In genomic region chr11:18493310-18493709, GRCh38 we compare ENCODE assay signal across 33 cellular contexts. TPM values are rescaled to one million over a fixed set of nuclear protein-coding genes. Genes with fewer than 3 reads are reported as not detected.
DNase-seq lines count a peak whose midpoint lies in the region; ATAC-seq, FAIRE-seq and TF ChIP-seq lines count a peak whose summit lies in the region.
"Had no signal": no experiment of that assay in that cellular context is flagged by ENCODE, and none has a peak within 500 bp of the region (broad histone marks: within the 10 kb centered on the region; RNA-seq: fewer than 3 reads in every experiment).

No MANE protein-coding gene starts in this region.

- TF ChIP-seq CTCF in GM23338 (conservative IDR thresholded peaks at IDR 0.05; ENCODE audit: low read depth in 2 of 2) (no peak), hepatocyte (IDR thresholded peaks at IDR 0.05; ENCODE audit: poor library complexity) (no peak), pancreas (IDR thresholded peaks at IDR 0.05) (no peak), vagina (IDR thresholded peaks at IDR 0.05) (no peak)

- no peaks in the 10 kb centered on the region for H3K4me1 ChIP-seq in CD8-positive, alpha-beta memory T cell (ENCODE audit: insufficient read depth, low read length)
- H3K4me1 ChIP-seq in GM23338 (ENCODE audit: insufficient read depth) (no peaks in the 10 kb centered on the region; the same call in 1 of the 2 replicates), hepatocyte (ENCODE audit: insufficient read depth) (peaks cover 18% of the 10 kb centered on the region), pancreas (peaks cover 5 to 11% (median 7%) of the 10 kb centered on the region in 3 donors), vagina (no peaks in the 10 kb centered on the region)

- H3K27ac ChIP-seq in CD8-positive, alpha-beta memory T cell (ENCODE audit: low read depth, low read length): no peak overlapping the region
- H3K27ac ChIP-seq in GM23338 (ENCODE audit: low read depth): peak overlapping the region; percentile 3; the same call in 1 of the 2 replicates
- peak overlapping the region; percentile 41 for H3K27ac ChIP-seq in hepatocyte
- peak overlapping the region in 1 of 4 donors; percentile 11 for H3K27ac ChIP-seq in pancreas
- no peak overlapping the region for H3K27ac ChIP-seq in vagina
- H3K27ac ChIP-seq: HL-60, KMS-11 had no signal

- WGBS in hepatocyte (ENCODE audit: low lambda C conversion rate, missing lambda C conversion rate): 68% methylated on average over 4 of the region's 4 CpGs
- 41 to 43% methylated on average over 4 of the region's 4 CpGs for WGBS in pancreas, 2 donors

- H3K4me2 ChIP-seq in GM23338: no peak overlapping the region
- H3K4me2 ChIP-seq in hepatocyte: no peak overlapping the region
- H3K4me2 ChIP-seq: KMS-11 had no signal

- H4K20me1 ChIP-seq in GM23338 (replicated peaks; ENCODE audit: insufficient read depth): peaks cover 8% of the 10 kb centered on the region; the same call in 1 of the 2 replicates
- H4K20me1 ChIP-seq in hepatocyte (ENCODE audit: insufficient read depth, poor library complexity, severe bottlenecking): no peaks in the 10 kb centered on the region

- H3K27me3 ChIP-seq in CD8-positive, alpha-beta memory T cell (ENCODE audit: insufficient read depth, low read length, poor library complexity, severe bottlenecking): no peaks in the 10 kb centered on the region
- H3K27me3 ChIP-seq in GM23338 (ENCODE audit: insufficient read depth): no peaks in the 10 kb centered on the region
- no peaks in the 10 kb centered on the region for H3K27me3 ChIP-seq in hepatocyte
- no peaks in the 10 kb centered on the region for H3K27me3 ChIP-seq in pancreas
- no peaks in the 10 kb centered on the region for H3K27me3 ChIP-seq in vagina
- H3K27me3 ChIP-seq: gastrocnemius medialis had no signal

- no peak for TF ChIP-seq POLR2A in vagina (IDR thresholded peaks at IDR 0.05)

- no peaks in the 10 kb centered on the region for H3F3A ChIP-seq in GM23338 (replicated peaks; ENCODE audit: low read depth)

- no peaks in the 10 kb centered on the region for H3K9me3 Mint-ChIP-seq in CD8-positive, alpha-beta memory T cell
- H3K9me3 Mint-ChIP-seq in GM23338: no peaks in the 10 kb centered on the region
- H3K9me3 Mint-ChIP-seq: activated CD4-positive, alpha-beta memory T cell treated with anti-CD3 and anti-CD28 coated beads for 36 hours; activated T-helper 2 cell treated with anti-CD3 and anti-CD28 coated beads, Interferon-gamma antibody, Interleukin-2, Interleukin-4, amounts not matched to agents 10 μg/mL and 5 μg/mL and 100 μg/mL, durations not matched to agents 14 hours and 24 hours and 36 hours; brain; neural crest cell had no signal

- H3K79me2 ChIP-seq in GM23338 (replicated peaks; ENCODE audit: insufficient read depth) (no peaks in the 10 kb centered on the region), hepatocyte (no peaks in the 10 kb centered on the region)

- no peaks in the 10 kb centered on the region for H3K9me2 ChIP-seq in GM23338 (ENCODE audit: insufficient read depth)
- no peaks in the 10 kb centered on the region for H3K9me2 ChIP-seq in hepatocyte (replicated peaks; ENCODE audit: insufficient read depth)

- H3K27me3 Mint-ChIP-seq in CD8-positive, alpha-beta memory T cell: no peaks in the 10 kb centered on the region
- no peaks in the 10 kb centered on the region for H3K27me3 Mint-ChIP-seq in GM23338 (ENCODE audit: insufficient read depth, low read depth, poor library complexity)
- H3K27me3 Mint-ChIP-seq: activated CD4-positive, alpha-beta memory T cell treated with anti-CD3 and anti-CD28 coated beads for 36 hours; brain had no signal

- intact Hi-C loops in pancreas (cut with DNase I): no loop called here
- intact Hi-C loops in vagina (cut with DNase I): no loop called here

- H3K9me3 ChIP-seq in CD8-positive, alpha-beta memory T cell (ENCODE audit: low read length): no peaks in the 10 kb centered on the region
- no peaks in the 10 kb centered on the region for H3K9me3 ChIP-seq in hepatocyte (ENCODE audit: low read depth)
- no peaks in the 10 kb centered on the region for H3K9me3 ChIP-seq in pancreas
- no peaks in the 10 kb centered on the region for H3K9me3 ChIP-seq in vagina
- H3K9me3 ChIP-seq: gastrocnemius medialis, HAP-1 had no signal

- DNase-seq in CD8-positive, alpha-beta memory T cell: no peak
- DNase-seq in GM23338 (ENCODE audit: low spot score) (no peak), hepatocyte (ENCODE audit: low spot score) (no peak), pancreas (no peak), NCI-H146 (lab: John Stamatoyannopoulos, UW) (no peak), vagina (ENCODE audit: extremely low spot score in 2 of 2) (no peak)
- DNase-seq: activated CD4-positive, alpha-beta memory T cell treated with anti-CD3 and anti-CD28 coated beads for 36 hours; activated CD4-positive, CD25-positive, alpha-beta regulatory T cell treated with anti-CD3 and anti-CD28 coated beads, Interleukin-2, amount 50 U/mL, for 72 hours; activated naive CD4-positive, alpha-beta T cell treated with anti-CD3 and anti-CD28 coated beads, Interleukin-2, amount 50 U/mL, for 16 hours; C1 segment of cervical spinal cord; gastrocnemius medialis; kidney glomerular epithelial cell; MM.1S; NCI-H2081; NCI-H226; NCI-H526 treated with DMSO at 0.1 percent for 48 hours; NK-92 treated with Interleukin-12 subunit alpha and Interleukin-12 subunit beta, amount 100 ng/mL, for 24 hours; posterior cingulate gyrus; right cardiac atrium; SHP77 treated with DMSO at 0.1 percent for 48 hours; stimulated activated CD4-positive, alpha-beta T cell treated with anti-CD3 and anti-CD28 coated beads, Interleukin-4, amount 100 ng/mL, for 1 hour; trophoblast cell had no signal

- FAIRE-seq in pancreas (lab: Jason Lieb, UNC): no peak
- FAIRE-seq: D721Med had no signal

- H3K4me3 Mint-ChIP-seq in CD8-positive, alpha-beta memory T cell: no peak overlapping the region
- no peak overlapping the region for H3K4me3 Mint-ChIP-seq in GM23338
- H3K4me3 Mint-ChIP-seq: activated CD4-positive, alpha-beta memory T cell treated with anti-CD3 and anti-CD28 coated beads for 36 hours; brain; neural crest cell had no signal

- H3K4me3 ChIP-seq in CD8-positive, alpha-beta memory T cell (ENCODE audit: low read length): no peak overlapping the region
- H3K4me3 ChIP-seq in GM23338: no peak overlapping the region
- H3K4me3 ChIP-seq in hepatocyte: no peak overlapping the region
- no peak overlapping the region for H3K4me3 ChIP-seq in pancreas
- H3K4me3 ChIP-seq in vagina: no peak overlapping the region
- H3K4me3 ChIP-seq: gastrocnemius medialis, HAP-1, lung had no signal

- no peak overlapping the region for H2AFZ ChIP-seq in GM23338
- H2AFZ ChIP-seq in hepatocyte: no peak overlapping the region

- peaks cover 4 to 89% (median 14%) of the 10 kb centered on the region in 3 donors for H3K36me3 Mint-ChIP-seq in CD8-positive, alpha-beta memory T cell
- peaks cover 16% of the 10 kb centered on the region; the same call in 2 of the 3 replicates for H3K36me3 Mint-ChIP-seq in GM23338 (ENCODE audit: low read depth)

- POLR2A ChIA-PET in CD8-positive, alpha-beta memory T cell (lab: Charles Lee): no interaction called here

- peaks cover 8 to 30% (median 26%) of the 10 kb centered on the region in 3 donors for H3K4me1 Mint-ChIP-seq in CD8-positive, alpha-beta memory T cell
- no peaks in the 10 kb centered on the region for H3K4me1 Mint-ChIP-seq in GM23338
- H3K4me1 Mint-ChIP-seq: neural crest cell had no signal

- ATAC-seq in GM23338 (no peak), pancreas (peak in 3 of 4 donors; percentile 58 to 74 (median 63)), GM18502 (IDR thresholded peaks at IDR 0.05; ENCODE audit: poor library complexity, unreplicated experiment) (no peak)
- ATAC-seq: right cardiac atrium had no signal

- CTCF ChIA-PET in CD8-positive, alpha-beta memory T cell (lab: Charles Lee): interaction anchor here (1.3 kb wide), 1 partner anchor 271 kb away, joined by 3 read pairs; no protein-coding TSS in a partner anchor

- peaks cover 21% of the 10 kb centered on the region for H3K36me3 ChIP-seq in CD8-positive, alpha-beta memory T cell (ENCODE audit: insufficient read depth, low read length)
- H3K36me3 ChIP-seq in GM23338 (ENCODE audit: insufficient read depth) (peaks cover 16% of the 10 kb centered on the region; the same call in 1 of the 2 replicates), hepatocyte (replicated peaks; ENCODE audit: insufficient read depth, low read depth) (no peaks in the 10 kb centered on the region), pancreas (peaks cover 0 to 4% (median 3%) of the 10 kb centered on the region in 3 donors), vagina (peaks cover 0 to 20% of the 10 kb centered on the region in 2 donors)

- H3K27ac Mint-ChIP-seq in CD8-positive, alpha-beta memory T cell: peak overlapping the region in 5 of 8 donors; percentile 3 to 43 (median 28)
- H3K27ac Mint-ChIP-seq in GM23338: no peak overlapping the region
- H3K27ac Mint-ChIP-seq: activated T-helper 2 cell treated with anti-CD3 and anti-CD28 coated beads, Interferon-gamma antibody, Interleukin-2, Interleukin-4, amounts not matched to agents 10 μg/mL and 5 μg/mL and 100 μg/mL, durations not matched to agents 14 hours and 24 hours and 36 hours had no signal

TF ChIP-seq in GM23338, 12 proteins besides CTCF, POLR2A, EP300 and RAD21:
- TF ChIP-seq EZH2 (IDR thresholded peaks at IDR 0.05; ENCODE audit: low read depth, unreplicated experiment) (no peak), EZH2phosphoT487 (IDR thresholded peaks at IDR 0.05; ENCODE audit: unreplicated experiment) (no peak)

RNA-seq across cellular contexts. Expression of gene TSG101, which starts 33.4 kb away (rescaled TPM):
- total RNA-seq in CD8-positive, alpha-beta memory T cell: 10 to 100 TPM; 44.8 to 45.4 TPM
- polyA plus RNA-seq in CD8-positive, alpha-beta memory T cell: 55.4 TPM
- 74.9 and 102 TPM in 2 replicates for total RNA-seq in GM23338 (2014; rRNA removed; shearing (Covaris generic))
- polyA plus RNA-seq in GM23338 (2016; fragmentation: Nextera tagmentation; extraction: Ambion mirVana) (53.7 and 59.4 TPM in 2 replicates), hepatocyte (105 and 113 TPM in 2 replicates), pancreas (10 to 100 TPM; 15.7 to 32.7 TPM)
- total RNA-seq in hepatocyte (78.6 and 136 TPM in 2 replicates), pancreas (10 to 100 TPM; 16.9 to 33.7 (median 22.2) TPM), vagina (46.4 TPM)

RNA-seq across cellular contexts. Expression of gene LDHAL6A, which starts 37.7 kb away (rescaled TPM):
- total RNA-seq in CD8-positive, alpha-beta memory T cell: not detected
- polyA plus RNA-seq in CD8-positive, alpha-beta memory T cell: not detected
- 0.59 TPM in 1 of 2 replicates, not detected in the other for total RNA-seq in GM23338 (2014; rRNA removed; shearing (Covaris generic))
- 0.10 and 0.16 TPM in 2 replicates for polyA plus RNA-seq in GM23338 (2016; fragmentation: Nextera tagmentation; extraction: Ambion mirVana)
- not detected in 2 replicates for total RNA-seq in hepatocyte
- 0.06 TPM in 1 of 2 replicates, not detected in the other for polyA plus RNA-seq in hepatocyte
- not detected for total RNA-seq in pancreas
- polyA plus RNA-seq in pancreas: under 1 TPM in 1 of 2 donors, not detected in 1; 0.02 TPM
- total RNA-seq in vagina: not detected
- total RNA-seq: activated T-helper 2 cell treated with anti-CD3 and anti-CD28 coated beads, Interferon-gamma antibody, Interleukin-2, Interleukin-4, amounts not matched to agents 10 μg/mL and 5 μg/mL and 100 μg/mL, durations not matched to agents 14 hours and 24 hours and 36 hours; gastrocnemius medialis; lung; neural crest cell; subcutaneous adipose tissue; T-helper 2 cell treated with Interferon-gamma antibody and Interleukin-4, amounts not matched to agents 100 ng/mL and 5 ng/mL, for 36 hours had no signal
- polyA plus RNA-seq: lung had no signal

Comparison
In these comparisons a context has a peak if more than half of its experiments do, and no peak if none do; other contexts are left out.
1. H3K27ac ChIP-seq: peak in GM23338 (single experiment) and hepatocyte (single experiment); none in CD8-positive, alpha-beta memory T cell (single experiment) and vagina (single experiment).
2. ATAC-seq: peak in pancreas (3 of 4); none in GM23338 (single experiment) and GM18502 (single experiment).